Comparison of ENCODE assay signal across 9 cellular contexts in the genomic region with DNA sequence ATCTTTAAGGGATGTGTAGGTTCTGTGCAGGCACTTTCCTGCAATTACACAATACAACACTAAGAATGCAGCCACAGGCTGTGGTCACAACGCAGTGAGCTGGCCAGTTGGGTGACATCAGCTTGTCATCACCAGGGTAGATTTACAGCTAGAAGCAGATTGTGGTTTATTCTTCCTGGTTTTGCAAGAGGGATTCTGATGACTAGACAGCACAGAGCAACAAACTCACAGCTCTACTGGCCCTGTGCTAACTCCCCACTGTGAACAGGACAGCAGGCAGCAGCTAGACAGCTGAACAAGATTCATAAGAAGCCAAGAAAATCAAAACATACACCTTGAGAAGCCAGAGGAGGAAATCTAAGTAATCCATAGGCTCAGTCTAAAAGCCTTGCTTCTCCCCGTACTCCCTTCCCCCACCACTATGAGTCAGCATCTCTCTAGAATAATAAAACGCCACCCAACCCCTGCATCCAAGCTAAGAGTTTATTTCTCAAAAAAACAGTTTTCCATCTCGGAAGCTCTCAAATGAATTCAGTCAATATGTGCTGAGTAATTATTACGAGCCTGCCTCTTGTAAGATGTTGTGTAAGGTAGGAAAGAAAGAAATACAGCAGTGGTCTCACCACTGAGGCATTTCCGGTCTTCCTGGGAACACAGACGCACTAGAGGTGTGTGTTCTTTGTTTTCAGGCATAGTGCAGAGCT.
A peak's percentile ranks its signal among the peaks of the same experiment; 100 is the strongest.
DNase-seq lines count a peak whose midpoint lies in the region; ATAC-seq and TF ChIP-seq lines count a peak whose summit lies in the region.
"Had no signal": no experiment of that assay in that cellular context is flagged by ENCODE, and none has a peak within 500 bp of the region (broad histone marks: within the 10 kb centered on the region; RNA-seq: fewer than 3 reads in every experiment).

No MANE protein-coding gene starts in this region.

- no peaks in the 10 kb centered on the region for H3K9me3 Mint-ChIP-seq in T-helper 1 cell treated with Interleukin-12 subunit alpha and Interleukin-12 subunit beta and Interleukin-4 antibody, amounts not matched to agents 30 μg/mL and 1 μg/mL, for 36 hours
- H3K9me3 Mint-ChIP-seq: T-cell had no signal

- peak overlapping the region; percentile 72 to 97 (median 90) for H3K27ac ChIP-seq in BLaER1 treated with 17β-estradiol and CSF1 and Interleukin-3, amounts not matched to agents 10 nM and 100 nM
- H3K27ac ChIP-seq in epithelial cell of prostate, result peak overlapping the region; percentile 100
- H3K27ac ChIP-seq in upper lobe of right lung, result peak overlapping the region; percentile 80

- no peaks in the 10 kb centered on the region for H4K20me1 ChIP-seq in BLaER1 treated with 17β-estradiol and CSF1 and Interleukin-3, amounts not matched to agents 10 nM and 100 nM

- no peak for TF ChIP-seq CTCF in upper lobe of right lung (IDR thresholded peaks at IDR 0.05)

- H3K9me3 ChIP-seq in BLaER1 treated with 17β-estradiol and CSF1 and Interleukin-3, amounts not matched to agents 10 nM and 100 nM (replicated peaks in 1 of 11), result peaks cover 0 to 40% (median 10%) of the 10 kb centered on the region in 11 experiments; a peak in 13 of 22 replicates
- no peaks in the 10 kb centered on the region for H3K9me3 ChIP-seq in mononuclear cell (ENCODE audit: low read depth, low read length)
- no peaks in the 10 kb centered on the region for H3K9me3 ChIP-seq in upper lobe of right lung

- DNase-seq in HK-2 (ENCODE audit: unreplicated experiment) (peak; percentile 91), epithelial cell of prostate (ENCODE audit: low read depth, low spot score) (peak; percentile 100), upper lobe of right lung (peak; percentile 79), COR-L47 (lab: John Stamatoyannopoulos, UW) (no peak)

- no peaks in the 10 kb centered on the region for H3K27me3 Mint-ChIP-seq in T-helper 1 cell treated with Interleukin-12 subunit alpha and Interleukin-12 subunit beta and Interleukin-4 antibody, amounts not matched to agents 30 μg/mL and 1 μg/mL, for 36 hours (ENCODE audit: low read depth)
- H3K27me3 Mint-ChIP-seq: T-cell had no signal

- peak overlapping the region; percentile 15 to 84 (median 78); a peak in 20 of 22 replicates for H3K9ac ChIP-seq in BLaER1 treated with 17β-estradiol and CSF1 and Interleukin-3, amounts not matched to agents 10 nM and 100 nM

- intact Hi-C loops in upper lobe of right lung (cut with DNase I), result no loop called here

- no peaks in the 10 kb centered on the region for H3K27me3 ChIP-seq in BLaER1 treated with 17β-estradiol and CSF1 and Interleukin-3, amounts not matched to agents 10 nM and 100 nM
- H3K27me3 ChIP-seq in mononuclear cell (ENCODE audit: insufficient read depth, low read length) (no peaks in the 10 kb centered on the region), upper lobe of right lung (no peaks in the 10 kb centered on the region)

- H3K4me3 Mint-ChIP-seq in T-helper 1 cell treated with Interleukin-12 subunit alpha and Interleukin-12 subunit beta and Interleukin-4 antibody, amounts not matched to agents 30 μg/mL and 1 μg/mL, for 36 hours, result peak overlapping the region; percentile 70
- H3K4me3 Mint-ChIP-seq: T-cell had no signal

- H3K4me1 ChIP-seq in BLaER1 treated with 17β-estradiol and CSF1 and Interleukin-3, amounts not matched to agents 10 nM and 100 nM, result peaks cover 7 to 79% (median 41%) of the 10 kb centered on the region in 10 experiments; a peak in 19 of 20 replicates
- H3K4me1 ChIP-seq in mononuclear cell (ENCODE audit: insufficient read depth, low read length) (peaks cover 41% of the 10 kb centered on the region), upper lobe of right lung (peaks cover 25% of the 10 kb centered on the region)

- peaks cover 46% of the 10 kb centered on the region for H3K4me1 Mint-ChIP-seq in T-helper 1 cell treated with Interleukin-12 subunit alpha and Interleukin-12 subunit beta and Interleukin-4 antibody, amounts not matched to agents 30 μg/mL and 1 μg/mL, for 36 hours (ENCODE audit: low read depth)

- H3K27ac Mint-ChIP-seq in T-helper 1 cell treated with Interleukin-12 subunit alpha and Interleukin-12 subunit beta and Interleukin-4 antibody, amounts not matched to agents 30 μg/mL and 1 μg/mL, for 36 hours, result peak overlapping the region; percentile 91
- H3K27ac Mint-ChIP-seq: T-cell had no signal

- ATAC-seq in GM18909 (IDR thresholded peaks at IDR 0.05; ENCODE audit: poor library complexity, unreplicated experiment), result peak; percentile 81
- ATAC-seq in upper lobe of right lung, result peak; percentile 86
- ATAC-seq: T-cell had no signal

- peak overlapping the region in 5 of 10 experiments; percentile 5 to 52 (median 27); a peak in 10 of 20 replicates for H3K4me3 ChIP-seq in BLaER1 treated with 17β-estradiol and CSF1 and Interleukin-3, amounts not matched to agents 10 nM and 100 nM
- H3K4me3 ChIP-seq in mononuclear cell (ENCODE audit: low read length), result peak overlapping the region; percentile 12
- no peak overlapping the region for H3K4me3 ChIP-seq in upper lobe of right lung

- H3K4me2 ChIP-seq in BLaER1 treated with 17β-estradiol and CSF1 and Interleukin-3, amounts not matched to agents 10 nM and 100 nM, result peak overlapping the region; percentile 28 to 87 (median 75); a peak in 20 of 22 replicates

- peaks cover 0 to 12% (median 0%) of the 10 kb centered on the region in 11 experiments; a peak in 3 of 22 replicates for H3K36me3 ChIP-seq in BLaER1 treated with 17β-estradiol and CSF1 and Interleukin-3, amounts not matched to agents 10 nM and 100 nM
- H3K36me3 ChIP-seq in upper lobe of right lung, result no peaks in the 10 kb centered on the region

- H3K36me3 Mint-ChIP-seq in T-helper 1 cell treated with Interleukin-12 subunit alpha and Interleukin-12 subunit beta and Interleukin-4 antibody, amounts not matched to agents 30 μg/mL and 1 μg/mL, for 36 hours (ENCODE audit: low read depth), result peaks cover 20% of the 10 kb centered on the region
